ENCODE assay signal across 1 cellular context in genomic region chr10:77432398-77432797, GRCh38.
TF ChIP-seq lines count a peak whose summit lies in the region.

No MANE protein-coding gene starts in this region.

TF ChIP-seq in H1, 55 proteins besides CTCF, POLR2A, EP300 and RAD21:
- TF ChIP-seq CEBPB (IDR thresholded peaks at IDR 0.05; ENCODE audit: low read depth, low read length) (no peak), CREB1 (IDR thresholded peaks at IDR 0.05) (no peak), YY1 (IDR thresholded peaks at IDR 0.05; ENCODE audit: low read depth, low read length) (no peak)
